10 cellular contexts compared by ENCODE assay signal in genomic region chr12:50103351-50103750, GRCh38. TPM values are rescaled to one million over a fixed set of nuclear protein-coding genes. Genes with fewer than 3 reads are reported as not detected.
DNase-seq lines count a peak whose midpoint lies in the region; ATAC-seq and TF ChIP-seq lines count a peak whose summit lies in the region.
"Had no signal": no experiment of that assay in that cellular context is flagged by ENCODE, and none has a peak within 500 bp of the region (broad histone marks: within the 10 kb centered on the region; RNA-seq: fewer than 3 reads in every experiment).

No MANE protein-coding gene starts in this region.

- TF ChIP-seq POLR2A in gastrocnemius medialis (IDR thresholded peaks at IDR 0.05): no peak
- no peak for TF ChIP-seq POLR2A in transverse colon (IDR thresholded peaks at IDR 0.05)

- H3K27me3 ChIP-seq in OCI-LY3 (ENCODE audit: low read depth, low read length) (no peaks in the 10 kb centered on the region), endocrine pancreas (ENCODE audit: control insufficient read depth, insufficient read depth, low read length) (no peaks in the 10 kb centered on the region), gastrocnemius medialis (no peaks in the 10 kb centered on the region), transverse colon (no peaks in the 10 kb centered on the region)
- H3K27me3 ChIP-seq: uterus had no signal

- CTCF ChIA-PET in activated CD4-positive, alpha-beta memory T cell treated with anti-CD3 and anti-CD28 coated beads for 36 hours (lab: Charles Lee): interaction anchor here (0.9 to 6.1 kb wide), 8 partner anchors 8 to 158 kb away, joined by 3 to 43 read pairs (median 6); partner anchors contain the start of gene COX14

- peaks cover 19% of the 10 kb centered on the region for H3K36me3 Mint-ChIP-seq in activated CD4-positive, alpha-beta memory T cell treated with anti-CD3 and anti-CD28 coated beads for 36 hours

- ATAC-seq in gastrocnemius medialis: no peak

- no peaks in the 10 kb centered on the region for H4K20me1 ChIP-seq in OCI-LY3 (ENCODE audit: insufficient read depth, low read length)

- H3K27ac Mint-ChIP-seq in activated CD4-positive, alpha-beta memory T cell treated with anti-CD3 and anti-CD28 coated beads for 36 hours: no peak overlapping the region
- H3K27ac Mint-ChIP-seq: activated CD4-positive, alpha-beta T cell treated with anti-CD3 and anti-CD28 coated beads, Interleukin-2, amount 10 ng/mL, durations not matched to agents 24 days and 14 days had no signal

- no peaks in the 10 kb centered on the region for H3K9me3 Mint-ChIP-seq in activated CD4-positive, alpha-beta memory T cell treated with anti-CD3 and anti-CD28 coated beads for 36 hours
- H3K9me3 Mint-ChIP-seq: activated CD4-positive, alpha-beta T cell treated with anti-CD3 and anti-CD28 coated beads, Interleukin-2, amount 10 ng/mL, durations not matched to agents 24 days and 14 days; activated T-cell treated with anti-CD3 and anti-CD28 coated beads, Interleukin-2, amount 50 U/mL, for 4 hours had no signal

- no peak for DNase-seq in gastrocnemius medialis
- no peak for DNase-seq in T-helper 2 cell
- DNase-seq in activated CD4-positive, alpha-beta memory T cell treated with anti-CD3 and anti-CD28 coated beads for 36 hours: no peak
- DNase-seq in transverse colon: no peak
- DNase-seq: activated CD4-positive, alpha-beta T cell treated with anti-CD3 and anti-CD28 coated beads, Interleukin-2, amount 10 ng/mL, durations not matched to agents 24 days and 14 days; activated T-cell treated with anti-CD3 and anti-CD28 coated beads, Interleukin-2, amount 50 U/mL, for 4 hours; DMS 273 treated with DMSO at 0.1 percent for 48 hours had no signal

- H3K36me3 ChIP-seq in OCI-LY3 (replicated peaks; ENCODE audit: low read depth, low read length): peaks cover 22% of the 10 kb centered on the region
- H3K36me3 ChIP-seq in endocrine pancreas (ENCODE audit: control insufficient read depth, insufficient read depth, low read length): peaks cover 8% of the 10 kb centered on the region
- H3K36me3 ChIP-seq in gastrocnemius medialis: peaks cover 0 to 24% of the 10 kb centered on the region in 2 donors
- H3K36me3 ChIP-seq in transverse colon: peaks cover 0 to 12% (median 4%) of the 10 kb centered on the region in 4 donors
- H3K36me3 ChIP-seq: uterus had no signal

- H3K4me3 ChIP-seq in OCI-LY3 (ENCODE audit: low read length) (no peak overlapping the region), endocrine pancreas (ENCODE audit: control insufficient read depth, insufficient read depth, low read length) (no peak overlapping the region), gastrocnemius medialis (no peak overlapping the region), transverse colon (no peak overlapping the region)
- H3K4me3 ChIP-seq: uterus had no signal

- peak overlapping the region; percentile 19; the same call in 1 of the 2 replicates for H3K9ac ChIP-seq in OCI-LY3 (ENCODE audit: low read length)
- peak overlapping the region; percentile 43 for H3K9ac ChIP-seq in endocrine pancreas (ENCODE audit: control insufficient read depth, insufficient read depth, low read length)

- POLR2A ChIA-PET in activated CD4-positive, alpha-beta memory T cell treated with anti-CD3 and anti-CD28 coated beads for 36 hours (lab: Charles Lee): interaction anchor here (1.6 kb wide), 1 partner anchor 9 kb away, joined by 5 read pairs; the partner anchor contains the start of gene COX14

- H3K27ac ChIP-seq in OCI-LY3 (ENCODE audit: low read length) (0 out of 2 replicates have a peak overlapping the region, but pooled peaks have one; percentile 6), gastrocnemius medialis (peak overlapping the region; percentile 92 to 95 (median 95)), transverse colon (peak overlapping the region in 1 of 4 donors; percentile 38)

- no peak for TF ChIP-seq CTCF in OCI-LY3 (IDR thresholded peaks at IDR 0.05; ENCODE audit: low read depth, low read length)
- TF ChIP-seq CTCF in gastrocnemius medialis (IDR thresholded peaks at IDR 0.05 in 4 of 5, conservative IDR thresholded peaks at IDR 0.05 in 1 of 5): no peak
- no peak for TF ChIP-seq CTCF in transverse colon (IDR thresholded peaks at IDR 0.05)

- TF ChIP-seq EP300 in transverse colon (IDR thresholded peaks at IDR 0.05; ENCODE audit: low read depth): no peak

- H3K4me1 ChIP-seq in OCI-LY3 (ENCODE audit: low read length): peaks cover 20% of the 10 kb centered on the region
- peaks cover 10% of the 10 kb centered on the region for H3K4me1 ChIP-seq in endocrine pancreas (ENCODE audit: control insufficient read depth, insufficient read depth, low read length)
- H3K4me1 ChIP-seq in gastrocnemius medialis: peaks cover 56 to 58% of the 10 kb centered on the region in 2 donors
- H3K4me1 ChIP-seq in transverse colon: peaks cover 15 to 20% (median 17%) of the 10 kb centered on the region in 4 donors
- H3K4me1 ChIP-seq: uterus had no signal

- H3K27me3 Mint-ChIP-seq in activated CD4-positive, alpha-beta memory T cell treated with anti-CD3 and anti-CD28 coated beads for 36 hours: no peaks in the 10 kb centered on the region
- H3K27me3 Mint-ChIP-seq: activated CD4-positive, alpha-beta T cell treated with anti-CD3 and anti-CD28 coated beads, Interleukin-2, amount 10 ng/mL, durations not matched to agents 24 days and 14 days had no signal

- no peaks in the 10 kb centered on the region for H3K79me2 ChIP-seq in OCI-LY3 (ENCODE audit: low read length)

- intact Hi-C loops in gastrocnemius medialis (cut with DNase I; ENCODE audit: low total_unique reads) (loop anchor here (1.0 kb wide), 1 partner anchor 14 kb away; no protein-coding TSS in a partner anchor), transverse colon (cut with DNase I; ENCODE audit: low total_unique reads) (loop anchor here (10.0 kb wide), 1 partner anchor 71 kb away; no protein-coding TSS in a partner anchor)
- intact Hi-C loops in activated CD4-positive, alpha-beta memory T cell treated with anti-CD3 and anti-CD28 coated beads for 36 hours (cut with micrococcal nuclease): no loop called here

- 0 out of 2 replicates have a peak overlapping the region, but pooled peaks have one; percentile 12 for H3K4me2 ChIP-seq in OCI-LY3 (ENCODE audit: low read length)

- H3K9me3 ChIP-seq in OCI-LY3 (ENCODE audit: insufficient read depth, low read length) (no peaks in the 10 kb centered on the region), endocrine pancreas (ENCODE audit: control insufficient read depth, low read length) (no peaks in the 10 kb centered on the region), gastrocnemius medialis (no peaks in the 10 kb centered on the region), transverse colon (no peaks in the 10 kb centered on the region)
- H3K9me3 ChIP-seq: uterus had no signal

- WGBS in transverse colon (ENCODE audit: low coverage in 1 of 2), 2 donors: 90 to 100% methylated on average over 1 to 2 of the region's 2 CpGs

- in situ Hi-C loops in gastrocnemius medialis (cut with MboI; ENCODE audit: low sequenced_read_pairs in 4 of 4) (loop anchor here in 1 of 4 donors (10.0 kb wide), 1 partner anchor 61 kb away; the partner anchor contains the start of gene CERS5), transverse colon (cut with MboI; ENCODE audit: low pct_ligation_motif_present in 1 of 4, low pct_unique_long_range_greater_than_20kb in 1 of 4, low sequenced_read_pairs in 3 of 4) (no loop called here)

- H3K4me1 Mint-ChIP-seq in activated CD4-positive, alpha-beta memory T cell treated with anti-CD3 and anti-CD28 coated beads for 36 hours (ENCODE audit: low read depth): no peaks in the 10 kb centered on the region

- H2AFZ ChIP-seq in OCI-LY3 (ENCODE audit: low read depth, low read length): no peak overlapping the region

- H3K4me3 Mint-ChIP-seq in activated CD4-positive, alpha-beta memory T cell treated with anti-CD3 and anti-CD28 coated beads for 36 hours: no peak overlapping the region
- H3K4me3 Mint-ChIP-seq: activated CD4-positive, alpha-beta T cell treated with anti-CD3 and anti-CD28 coated beads, Interleukin-2, amount 10 ng/mL, durations not matched to agents 24 days and 14 days; activated T-cell treated with anti-CD3 and anti-CD28 coated beads, Interleukin-2, amount 50 U/mL, for 4 hours had no signal

RNA-seq across cellular contexts. Expression of gene GPD1, which starts 0.5 kb away (rescaled TPM):
- total RNA-seq in gastrocnemius medialis (100 to 1,000 TPM in 3 of 4 donors, 10 to 100 TPM in 1; 68.2 to 763 (median 288) TPM), transverse colon (10 to 100 TPM in 2 of 4 donors, 1 to 10 TPM in 1, not detected in 1; 9.2 to 22.1 (median 11.3) TPM)
- total RNA-seq in activated CD4-positive, alpha-beta memory T cell treated with anti-CD3 and anti-CD28 coated beads for 36 hours: under 1 TPM; 0.10 to 0.34 TPM
- total RNA-seq: uterus had no signal

RNA-seq across cellular contexts. Expression of gene COX14, which starts 8.7 kb away (rescaled TPM):
- 100 to 1,000 TPM in 3 of 4 donors, 10 to 100 TPM in 1; 98.8 to 137 (median 106) TPM for total RNA-seq in gastrocnemius medialis
- 10 to 100 TPM; 46.1 to 48.7 TPM for total RNA-seq in activated CD4-positive, alpha-beta memory T cell treated with anti-CD3 and anti-CD28 coated beads for 36 hours
- 100 to 1,000 TPM in 1 of 4 donors, 10 to 100 TPM in 3; 22.1 to 107 (median 62.0) TPM for total RNA-seq in transverse colon

RNA-seq across cellular contexts. Expression of gene SMARCD1, which starts 18.2 kb away (rescaled TPM):
- 10 to 100 TPM; 16.9 to 27.3 (median 20.1) TPM for total RNA-seq in gastrocnemius medialis
- 10 to 100 TPM; 56.1 to 56.3 TPM for total RNA-seq in activated CD4-positive, alpha-beta memory T cell treated with anti-CD3 and anti-CD28 coated beads for 36 hours
- total RNA-seq in transverse colon: 10 to 100 TPM; 23.7 to 52.4 (median 40.4) TPM

RNA-seq across cellular contexts. Expression of gene ASIC1, which starts 46.0 kb away (rescaled TPM):
- under 1 TPM in 2 of 4 donors, not detected in 2; 0.15 to 0.53 TPM for total RNA-seq in gastrocnemius medialis
- total RNA-seq in activated CD4-positive, alpha-beta memory T cell treated with anti-CD3 and anti-CD28 coated beads for 36 hours: 1 to 10 TPM; 1.1 to 1.6 TPM
- 1 to 10 TPM in 1 of 4 donors, under 1 TPM in 3; 0.75 to 3.0 (median 0.81) TPM for total RNA-seq in transverse colon
